ENCODE assay signal across 1 cellular context in genomic region chr11:102288745-102289083, GRCh38.
TF ChIP-seq lines count a peak whose summit lies in the region.

No MANE protein-coding gene starts in this region.

TF ChIP-seq in A549, 52 proteins besides CTCF, POLR2A, EP300 and RAD21 (continued from another document):
- no peak for TF ChIP-seq USF2 (IDR thresholded peaks at IDR 0.05)
- no peak for TF ChIP-seq ZFP36 (IDR thresholded peaks at IDR 0.05; ENCODE audit: borderline replicate concordance, partially characterized antibody)
- no peak for TF ChIP-seq MAFK (IDR thresholded peaks at IDR 0.05; ENCODE audit: partially characterized antibody)
- TF ChIP-seq, protein P1, sequence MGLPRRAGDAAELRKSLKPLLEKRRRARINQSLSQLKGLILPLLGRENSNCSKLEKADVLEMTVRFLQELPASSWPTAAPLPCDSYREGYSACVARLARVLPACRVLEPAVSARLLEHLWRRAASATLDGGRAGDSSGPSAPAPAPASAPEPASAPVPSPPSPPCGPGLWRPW (IDR thresholded peaks at IDR 0.05) = no peak
- TF ChIP-seq HOXB5 (CRISPR knock-in tag; IDR thresholded peaks at IDR 0.05) = no peak
